13 cellular contexts compared by ENCODE assay signal in the genomic region with DNA sequence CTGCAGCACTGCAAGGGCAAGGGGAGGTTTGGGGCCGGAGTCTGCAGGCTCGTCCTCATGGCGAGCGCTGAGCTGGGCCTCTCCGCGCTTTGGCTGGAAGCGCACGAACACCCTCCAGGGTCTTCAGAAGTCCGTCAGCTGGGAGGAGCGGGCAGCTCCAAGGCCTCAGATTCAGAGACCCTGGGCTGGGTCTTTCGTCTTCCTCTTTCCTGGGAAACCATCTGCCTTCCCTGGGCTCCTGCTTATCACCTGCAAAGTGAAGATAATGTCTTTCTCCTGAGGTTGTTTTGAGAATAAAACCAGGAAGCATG.
A peak's percentile ranks its signal among the peaks of the same experiment; 100 is the strongest.
DNase-seq lines count a peak whose midpoint lies in the region; ATAC-seq and TF ChIP-seq lines count a peak whose summit lies in the region.
"Had no signal": no experiment of that assay in that cellular context is flagged by ENCODE, and none has a peak within 500 bp of the region (broad histone marks: within the 10 kb centered on the region; RNA-seq: fewer than 3 reads in every experiment).

No MANE protein-coding gene starts in this region.

- 87% methylated on average over 10 of the region's 11 CpGs for WGBS in esophagus muscularis mucosa

- H3K27ac ChIP-seq in esophagus muscularis mucosa (replicated peaks in 1 of 4) = no peak overlapping the region
- H3K27ac ChIP-seq: A549, C4-2B had no signal

- TF ChIP-seq POLR2A in esophagus muscularis mucosa (IDR thresholded peaks at IDR 0.05; ENCODE audit: low read depth) = no peak

- H3K4me3 ChIP-seq in esophagus muscularis mucosa = no peak overlapping the region
- H3K4me3 ChIP-seq: A549, HAP-1 had no signal

- H3K36me3 Mint-ChIP-seq in activated T-helper 2 cell treated with anti-CD3 and anti-CD28 coated beads, Interferon-gamma antibody, Interleukin-2, Interleukin-4, amounts not matched to agents 10 μg/mL and 5 μg/mL and 100 μg/mL, durations not matched to agents 14 hours and 24 hours and 36 hours (ENCODE audit: low read depth) = no peaks in the 10 kb centered on the region
- H3K36me3 Mint-ChIP-seq: CD4-positive, alpha-beta memory T cell had no signal

- no peaks in the 10 kb centered on the region for H3K4me1 Mint-ChIP-seq in activated T-helper 2 cell treated with anti-CD3 and anti-CD28 coated beads, Interferon-gamma antibody, Interleukin-2, Interleukin-4, amounts not matched to agents 10 μg/mL and 5 μg/mL and 100 μg/mL, durations not matched to agents 14 hours and 24 hours and 36 hours (ENCODE audit: low read depth)

- no peaks in the 10 kb centered on the region for H3K27me3 Mint-ChIP-seq in activated T-helper 2 cell treated with anti-CD3 and anti-CD28 coated beads, Interferon-gamma antibody, Interleukin-2, Interleukin-4, amounts not matched to agents 10 μg/mL and 5 μg/mL and 100 μg/mL, durations not matched to agents 14 hours and 24 hours and 36 hours (ENCODE audit: low read depth)

- DNase-seq in Right ventricle myocardium inferior (ENCODE audit: missing footprints) (peak; percentile 45), left ventricle myocardium superior (no peak), esophagus muscularis mucosa (ENCODE audit: extremely low spot score) (peak; percentile 79), NOMO-1 treated with DMSO at 0.1 percent for 48 hours (lab: John Stamatoyannopoulos, UW; ENCODE audit: unreplicated experiment) (no peak)
- DNase-seq in activated T-helper 2 cell treated with anti-CD3 and anti-CD28 coated beads, Interferon-gamma antibody, Interleukin-2, Interleukin-4, amounts not matched to agents 10 μg/mL and 5 μg/mL and 100 μg/mL, durations not matched to agents 14 hours and 24 hours and 36 hours (ENCODE audit: low spot score) = peak; percentile 3
- DNase-seq: BE2C; CD4-positive, alpha-beta memory T cell; DMS79; GOT3 had no signal

- H3K9me3 Mint-ChIP-seq in activated T-helper 2 cell treated with anti-CD3 and anti-CD28 coated beads, Interferon-gamma antibody, Interleukin-2, Interleukin-4, amounts not matched to agents 10 μg/mL and 5 μg/mL and 100 μg/mL, durations not matched to agents 14 hours and 24 hours and 36 hours = no peaks in the 10 kb centered on the region

- no peak for TF ChIP-seq EP300 in esophagus muscularis mucosa (IDR thresholded peaks at IDR 0.05)

- peaks cover 0 to 87% (median 7%) of the 10 kb centered on the region in 4 donors for H3K27me3 ChIP-seq in esophagus muscularis mucosa
- H3K27me3 ChIP-seq: BE2C had no signal

- no peak overlapping the region for H3K27ac Mint-ChIP-seq in activated T-helper 2 cell treated with anti-CD3 and anti-CD28 coated beads, Interferon-gamma antibody, Interleukin-2, Interleukin-4, amounts not matched to agents 10 μg/mL and 5 μg/mL and 100 μg/mL, durations not matched to agents 14 hours and 24 hours and 36 hours
- H3K27ac Mint-ChIP-seq: CD4-positive, alpha-beta memory T cell had no signal

- H3K4me3 Mint-ChIP-seq in activated T-helper 2 cell treated with anti-CD3 and anti-CD28 coated beads, Interferon-gamma antibody, Interleukin-2, Interleukin-4, amounts not matched to agents 10 μg/mL and 5 μg/mL and 100 μg/mL, durations not matched to agents 14 hours and 24 hours and 36 hours (ENCODE audit: low read depth) = no peak overlapping the region
- H3K4me3 Mint-ChIP-seq: CD4-positive, alpha-beta memory T cell had no signal

- ATAC-seq in Right ventricle myocardium inferior = no peak
- no peak for ATAC-seq in left ventricle myocardium superior
- ATAC-seq in HG02678 (IDR thresholded peaks at IDR 0.05; ENCODE audit: unreplicated experiment) = no peak
- ATAC-seq: A549 had no signal

- no peak for TF ChIP-seq CTCF in esophagus muscularis mucosa (IDR thresholded peaks at IDR 0.05)

- intact Hi-C loops in Right ventricle myocardium inferior (cut with DNase I) (loop anchor here (10.0 kb wide), 1 partner anchor 727 kb away; no protein-coding TSS in a partner anchor), left ventricle myocardium superior (cut with micrococcal nuclease) (no loop called here), esophagus muscularis mucosa (cut with DNase I) (no loop called here)
- intact Hi-C loops in activated T-helper 2 cell treated with anti-CD3 and anti-CD28 coated beads, Interferon-gamma antibody, Interleukin-2, Interleukin-4, amounts not matched to agents 10 μg/mL and 5 μg/mL and 100 μg/mL, durations not matched to agents 14 hours and 24 hours and 36 hours (cut with micrococcal nuclease) = no loop called here

- no peaks in the 10 kb centered on the region for H3K36me3 ChIP-seq in esophagus muscularis mucosa
- H3K36me3 ChIP-seq: BE2C, HAP-1 had no signal

- no peaks in the 10 kb centered on the region for H3K9me3 ChIP-seq in esophagus muscularis mucosa
- H3K9me3 ChIP-seq: A549, HAP-1 had no signal

- H3K4me1 ChIP-seq in esophagus muscularis mucosa = peaks cover 0 to 8% (median 6%) of the 10 kb centered on the region in 4 donors
- H3K4me1 ChIP-seq: A549, BE2C, HAP-1 had no signal

Comparison
In these comparisons a context has a peak if more than half of its experiments do, and no peak if none do; other contexts are left out.
1. DNase-seq: peak in Right ventricle myocardium inferior (single experiment), activated T-helper 2 cell treated with anti-CD3 and anti-CD28 coated beads, Interferon-gamma antibody, Interleukin-2, Interleukin-4, amounts not matched to agents 10 μg/mL and 5 μg/mL and 100 μg/mL, durations not matched to agents 14 hours and 24 hours and 36 hours (single experiment) and esophagus muscularis mucosa (single experiment); none in left ventricle myocardium superior (single experiment) and NOMO-1 treated with DMSO at 0.1 percent for 48 hours (single experiment).